ENCODE assay signal across 1 cellular context in the genomic region with DNA sequence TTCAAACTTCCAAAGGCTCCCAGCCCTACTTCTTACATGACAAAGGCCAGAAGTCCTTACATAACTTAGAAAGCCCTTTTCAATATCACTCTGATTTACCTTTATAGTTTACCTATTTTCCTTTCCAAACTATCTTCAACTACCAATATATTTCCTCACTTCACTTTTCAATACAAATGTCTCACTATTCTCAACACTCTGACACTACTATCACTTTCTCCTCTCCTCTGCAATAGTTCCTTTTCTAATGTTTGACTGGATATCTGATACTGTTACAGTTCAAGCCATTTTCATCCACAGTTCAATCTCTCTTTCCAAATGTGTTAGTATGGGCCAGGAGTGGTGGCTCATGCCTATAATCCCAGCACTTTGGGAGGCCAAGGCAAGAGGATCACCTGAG.
TF ChIP-seq lines count a peak whose summit lies in the region.

No MANE protein-coding gene starts in this region.

TF ChIP-seq in WTC11, 78 proteins besides CTCF, POLR2A, EP300 and RAD21 (continued from another document):
- TF ChIP-seq SMAD4 (CRISPR knock-in tag; IDR thresholded peaks at IDR 0.05) (no peak), EMX1 (CRISPR knock-in tag; IDR thresholded peaks at IDR 0.05) (no peak), ZNF423 (CRISPR knock-in tag; IDR thresholded peaks at IDR 0.05) (no peak), ESRRA (CRISPR knock-in tag; IDR thresholded peaks at IDR 0.05; ENCODE audit: borderline replicate concordance) (no peak), TEAD1 (CRISPR knock-in tag; IDR thresholded peaks at IDR 0.05) (no peak)
- TF ChIP-seq, protein P1, sequence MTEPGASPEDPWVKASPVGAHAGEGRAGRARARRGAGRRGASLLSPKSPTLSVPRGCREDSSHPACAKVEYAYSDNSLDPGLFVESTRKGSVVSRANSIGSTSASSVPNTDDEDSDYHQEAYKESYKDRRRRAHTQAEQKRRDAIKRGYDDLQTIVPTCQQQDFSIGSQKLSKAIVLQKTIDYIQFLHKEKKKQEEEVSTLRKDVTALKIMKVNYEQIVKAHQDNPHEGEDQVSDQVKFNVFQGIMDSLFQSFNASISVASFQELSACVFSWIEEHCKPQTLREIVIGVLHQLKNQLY (CRISPR knock-in tag; IDR thresholded peaks at IDR 0.05), result no peak
